In genomic region chr11:43943931-43944751, GRCh38 we compare ENCODE assay signal across 8 cellular contexts. TPM values are rescaled to one million over a fixed set of nuclear protein-coding genes. Genes with fewer than 3 reads are reported as not detected.
DNase-seq lines count a peak whose midpoint lies in the region; ATAC-seq, FAIRE-seq and TF ChIP-seq lines count a peak whose summit lies in the region.

No MANE protein-coding gene starts in this region.

- H3K79me2 ChIP-seq in ACC112 (ENCODE audit: control insufficient read depth, insufficient read depth, low read length, unreplicated experiment) (no peaks in the 10 kb centered on the region), K562 (ENCODE audit: control insufficient read depth, insufficient read depth, low read length) (no peaks in the 10 kb centered on the region; the same call in 2 of the 3 replicates)

- H3K4me1 ChIP-seq in ACC112 (ENCODE audit: control insufficient read depth, insufficient read depth, low read length, unreplicated experiment) (no peaks in the 10 kb centered on the region), K562 (replicated peaks in 1 of 2; ENCODE audit: control insufficient read depth in 2 of 2, insufficient read depth in 2 of 2, low read length in 2 of 2) (peaks cover 22 to 36% of the 10 kb centered on the region in 2 experiments; a peak in 4 of 5 replicates)

- H3K4me3 ChIP-seq in ACC112 (ENCODE audit: low read depth, low read length) (peak overlapping the region; percentile 75), K562 (peak overlapping the region; percentile 57; the same call in 1 of the 2 replicates)

- no peak for FAIRE-seq in K562 (lab: Jason Lieb, UNC)

- no peak overlapping the region for H3K27ac ChIP-seq in ACC112 (ENCODE audit: low read depth, low read length)
- H3K27ac ChIP-seq in K562 (ENCODE audit: extremely low read depth, low read depth, low read length): no peak overlapping the region

- intact Hi-C loops in K562 (cut with micrococcal nuclease): loop anchor here (1.0 to 10.0 kb wide), 4 partner anchors 54 to 121 kb away; partner anchors contain the start of gene ACCS

- CTCF ChIA-PET in K562 (lab: Yijun Ruan, JAX; ENCODE audit: low intra/inter-chr PET ratio): interaction anchor here (1.4 to 2.7 kb wide), 2 partner anchors 54 to 119 kb away, joined by 5 to 22 read pairs; no protein-coding TSS in a partner anchor

- in situ Hi-C loops in K562 (cut with MboI): no loop called here

- H3K36me3 ChIP-seq in ACC112 (ENCODE audit: insufficient read depth, low read length) (no peaks in the 10 kb centered on the region), K562 (ENCODE audit: control insufficient read depth, insufficient read depth, low read length) (no peaks in the 10 kb centered on the region)

- WGBS in K562 (ENCODE audit: insufficient coverage, low coverage, missing lambda C conversion rate): 6% methylated on average over 42 of the region's 54 CpGs

- ATAC-seq in K562 (peak; percentile 2; the same call in 2 of the 3 replicates), left lobe of liver (peak; percentile 8)
- ATAC-seq in stimulated activated naive CD8-positive, alpha-beta T cell treated with anti-CD3 and anti-CD28 coated beads, Interleukin-15, amount 100 ng/mL, for 72 hours: peak; percentile 57

- no peaks in the 10 kb centered on the region for H3K36me3 Mint-ChIP-seq in HFFc6 (ENCODE audit: low read depth)

- DNase-seq in HFFc6 (no peak), K562 (ENCODE audit: extremely low read depth in 1 of 4, low spot score in 3 of 4) (peak in 1 of 4 experiments; percentile 21), left lobe of liver (ENCODE audit: low spot score) (no peak), cortex of kidney (lab: John Stamatoyannopoulos, UW) (no peak), NCI-H774 (lab: John Stamatoyannopoulos, UW) (no peak), iPS-NIHi11 (ENCODE audit: low spot score) (no peak)
- DNase-seq in stimulated activated naive CD8-positive, alpha-beta T cell treated with anti-CD3 and anti-CD28 coated beads, Interleukin-15, amount 100 ng/mL, for 72 hours: peak; percentile 46

- BruUV-seq in K562 (replicated peaks; lab: Mats Ljungman, UMichigan): no TSS peak

- H3K9ac ChIP-seq in K562 (ENCODE audit: insufficient read depth in 1 of 2, low read depth in 2 of 2, low read length in 2 of 2): no peak overlapping the region; a peak in 1 of 4 replicates

- no peak overlapping the region for H2AFZ ChIP-seq in ACC112 (ENCODE audit: low read length, unreplicated experiment)
- H2AFZ ChIP-seq in K562 (ENCODE audit: low read depth, low read length): peak overlapping the region; percentile 34

- TF ChIP-seq POLR2A in K562 (conservative IDR thresholded peaks at IDR 0.05): no peak

- TF ChIP-seq CTCF in HFFc6 (IDR thresholded peaks at IDR 0.05) (no peak), K562 (IDR thresholded peaks at IDR 0.05 in 2 of 3, conservative IDR thresholded peaks at IDR 0.05 in 1 of 3; ENCODE audit: insufficient read depth in 2 of 3, low read depth in 1 of 3, low read length in 3 of 3) (no peak)

- no peaks in the 10 kb centered on the region for H3K9me3 Mint-ChIP-seq in HFFc6
- no peaks in the 10 kb centered on the region for H3K9me3 Mint-ChIP-seq in stimulated activated naive CD8-positive, alpha-beta T cell treated with anti-CD3 and anti-CD28 coated beads, Interleukin-15, amount 100 ng/mL, for 72 hours

- POLR2A ChIA-PET in K562 (lab: Yijun Ruan, JAX): interaction anchor here (0.7 to 4.5 kb wide), 7 partner anchors 8 to 108 kb away, joined by 3 to 21 read pairs (median 4); no protein-coding TSS in a partner anchor

- TF ChIP-seq RAD21 in K562 (CRISPR knock-in tag; conservative IDR thresholded peaks at IDR 0.05 in 1 of 2, IDR thresholded peaks at IDR 0.05 in 1 of 2): no peak

- no peaks in the 10 kb centered on the region for H3K9me3 ChIP-seq in K562 (replicated peaks; ENCODE audit: control insufficient read depth, insufficient read depth, low read depth, low read length)

- H3K27me3 ChIP-seq in ACC112 (ENCODE audit: insufficient read depth, low read length): peaks cover 51% of the 10 kb centered on the region
- peaks cover 10 to 22% of the 10 kb centered on the region in 2 experiments; a peak in 4 of 5 replicates for H3K27me3 ChIP-seq in K562 (ENCODE audit: control insufficient read depth in 2 of 2, insufficient read depth in 2 of 2, low read length in 2 of 2)

- H3K4me1 Mint-ChIP-seq in HFFc6 (ENCODE audit: low read depth): peaks cover 24% of the 10 kb centered on the region
- H3K4me1 Mint-ChIP-seq in stimulated activated naive CD8-positive, alpha-beta T cell treated with anti-CD3 and anti-CD28 coated beads, Interleukin-15, amount 100 ng/mL, for 72 hours: peaks cover 29% of the 10 kb centered on the region

- no peak overlapping the region for H3K27ac Mint-ChIP-seq in HFFc6
- H3K27ac Mint-ChIP-seq in stimulated activated naive CD8-positive, alpha-beta T cell treated with anti-CD3 and anti-CD28 coated beads, Interleukin-15, amount 100 ng/mL, for 72 hours: no peak overlapping the region

- H3K27me3 Mint-ChIP-seq in HFFc6 (ENCODE audit: insufficient read depth): peaks cover 36% of the 10 kb centered on the region
- H3K27me3 Mint-ChIP-seq in stimulated activated naive CD8-positive, alpha-beta T cell treated with anti-CD3 and anti-CD28 coated beads, Interleukin-15, amount 100 ng/mL, for 72 hours: peaks cover 88% of the 10 kb centered on the region

- no peaks in the 10 kb centered on the region for H3K9me1 ChIP-seq in K562 (ENCODE audit: control insufficient read depth, insufficient read depth, low read length)

- no peak for TF ChIP-seq EP300 in K562 (IDR thresholded peaks at IDR 0.05; ENCODE audit: low read length)

- H3K4me3 Mint-ChIP-seq in HFFc6: peak overlapping the region; percentile 88
- H3K4me3 Mint-ChIP-seq in stimulated activated naive CD8-positive, alpha-beta T cell treated with anti-CD3 and anti-CD28 coated beads, Interleukin-15, amount 100 ng/mL, for 72 hours: peak overlapping the region; percentile 82 to 91

- peak overlapping the region; percentile 78 for H3K4me2 ChIP-seq in K562 (ENCODE audit: insufficient read depth, low read length)

- H4K20me1 ChIP-seq in K562 (replicated peaks; ENCODE audit: control insufficient read depth, insufficient read depth, low read length): no peaks in the 10 kb centered on the region; the same call in 1 of the 2 replicates

TF ChIP-seq in K562, 482 proteins besides CTCF, POLR2A, EP300 and RAD21 (continues in another document):
- TF ChIP-seq TOE1 (IDR thresholded peaks at IDR 0.05; ENCODE audit: borderline replicate concordance): no peak
- TF ChIP-seq TOE1 (CRISPR knock-in tag; IDR thresholded peaks at IDR 0.05; ENCODE audit: borderline replicate concordance, low read depth): no peak
- TF ChIP-seq FOXM1 (IDR thresholded peaks at IDR 0.05; ENCODE audit: low read depth): no peak
- no peak for TF ChIP-seq FOXM1 (CRISPR knock-in tag; IDR thresholded peaks at IDR 0.05; ENCODE audit: low read depth)
- no peak for TF ChIP-seq ETV6 (IDR thresholded peaks at IDR 0.05; ENCODE audit: borderline replicate concordance in 1 of 2, low read depth in 2 of 2, low read length in 1 of 2)
- no peak for TF ChIP-seq ETV6 (CRISPR knock-in tag; IDR thresholded peaks at IDR 0.05; ENCODE audit: borderline replicate concordance)
- TF ChIP-seq NCOA6 (IDR thresholded peaks at IDR 0.05): no peak
- no peak for TF ChIP-seq SMC3 (conservative IDR thresholded peaks at IDR 0.05; ENCODE audit: insufficient read depth, low read depth, low read length)
- no peak for TF ChIP-seq MLX (CRISPR knock-in tag; conservative IDR thresholded peaks at IDR 0.05)
- TF ChIP-seq OTX1 (CRISPR knock-in tag; IDR thresholded peaks at IDR 0.05): no peak
- no peak for TF ChIP-seq ETV5 (CRISPR knock-in tag; IDR thresholded peaks at IDR 0.05; ENCODE audit: low read depth)
- TF ChIP-seq RFX1 (IDR thresholded peaks at IDR 0.05): no peak
- TF ChIP-seq HIVEP1 (CRISPR knock-in tag; IDR thresholded peaks at IDR 0.05): no peak
- no peak for TF ChIP-seq PRPF4 (IDR thresholded peaks at IDR 0.05; ENCODE audit: insufficient read depth, low read depth, low read length, poor library complexity, severe bottlenecking)
- TF ChIP-seq MYNN (IDR thresholded peaks at IDR 0.05): no peak
- TF ChIP-seq MYNN (CRISPR knock-in tag; IDR thresholded peaks at IDR 0.05): no peak
- TF ChIP-seq ESRRA (IDR thresholded peaks at IDR 0.05; ENCODE audit: borderline replicate concordance, low read depth): no peak
- TF ChIP-seq POLR2G (IDR thresholded peaks at IDR 0.05; ENCODE audit: low read depth, low read length): peak; percentile 73
- TF ChIP-seq SPI1 (IDR thresholded peaks at IDR 0.05; ENCODE audit: borderline replicate concordance, low read depth, low read length): peak; percentile 39; the same call in 1 of the 2 replicates
- no peak for TF ChIP-seq KLF13 (tag; IDR thresholded peaks at IDR 0.05; ENCODE audit: borderline replicate concordance, low read depth)
- no peak for TF ChIP-seq ZNF717 (CRISPR knock-in tag; IDR thresholded peaks at IDR 0.05)

RNA-seq across cellular contexts. Expression of gene C11orf96, which starts 1.7 kb away (rescaled TPM):
- under 1 TPM; 0.23 to 0.37 (median 0.33) TPM for total RNA-seq in HFFc6 (2021; fragmentation: NEBNext Ultra II Directional; extraction: Animal tissue kit (Norgen Biotek cat#: 25700))
- total RNA-seq in K562 (2011; cell fraction: chromatin; rRNA removed; ENCODE audit: low replicate concordance): 0.81 and 2.9 TPM in 2 replicates
- 3.4 and 4.8 TPM in 2 replicates for total RNA-seq in K562 (2011; cell fraction: nucleolus; rRNA removed)
- total RNA-seq in K562 (2011; cell fraction: nucleoplasm; rRNA removed): 1.3 and 1.9 TPM in 2 replicates
- total RNA-seq in K562 (2014; rRNA removed) (6.8 and 9.6 TPM in 2 replicates), K562 (2014; rRNA removed; fragmentation: Illumina TruSeq; extraction: Trizol) (0.26 and 0.40 TPM in 2 replicates), K562 (2015; rRNA removed; fragmentation: Illumina TruSeq; extraction: Trizol) (0.83 and 0.90 TPM in 2 replicates), K562 (2021) (7.7 and 8.5 TPM in 2 replicates), left lobe of liver (10.3 TPM)
- polyA plus RNA-seq in K562 (2011; rRNA removed) (1.2 and 2.0 TPM in 2 replicates), K562 (2014; fragmentation: Illumina TruSeq; extraction: Trizol) (0.16 and 0.73 TPM in 2 replicates), K562 (2014; fragmentation: Nextera tagmentation; extraction: Ambion mirVana) (under 1 TPM; 0.08 to 0.14 TPM), K562 (2014; rRNA removed) (6.6 and 10.8 TPM in 2 replicates)
- 1.9 and 9.3 TPM in 2 replicates for polyA plus RNA-seq in K562 (2011; cell fraction: cytosol; rRNA removed)
- polyA plus RNA-seq in K562 (2011; cell fraction: nucleus; rRNA removed): 2.0 and 4.6 TPM in 2 replicates
- polyA plus RNA-seq in K562 (2012): 5.5 and 6.8 TPM in 2 replicates
- polyA minus RNA-seq in K562 (2011; rRNA and poly(A)+ RNA removed): 0.18 and 0.25 TPM in 2 replicates
- polyA minus RNA-seq in K562 (2011; cell fraction: cytosol; rRNA and poly(A)+ RNA removed): 2.0 and 2.1 TPM in 2 replicates
- polyA minus RNA-seq in K562 (2011; cell fraction: nucleus; rRNA and poly(A)+ RNA removed): 1.3 and 1.6 TPM in 2 replicates

Comparison
In these comparisons a context has a peak if more than half of its experiments do, and no peak if none do; other contexts are left out.
1. DNase-seq: peak in stimulated activated naive CD8-positive, alpha-beta T cell treated with anti-CD3 and anti-CD28 coated beads, Interleukin-15, amount 100 ng/mL, for 72 hours (2 of 2); none in HFFc6 (single experiment), left lobe of liver (single experiment), cortex of kidney (single experiment), NCI-H774 (single experiment) and iPS-NIHi11 (single experiment).
2. ATAC-seq: peak in every context shown above with its lines; median percentile 57 in stimulated activated naive CD8-positive, alpha-beta T cell treated with anti-CD3 and anti-CD28 coated beads, Interleukin-15, amount 100 ng/mL, for 72 hours; 8 in left lobe of liver; 2 in K562.